Comparison of ENCODE assay signal across 1 cellular context in genomic region chr12:13085968-13086686, GRCh38.
TF ChIP-seq lines count a peak whose summit lies in the region.

No MANE protein-coding gene starts in this region.

TF ChIP-seq in endothelial cell of umbilical vein, 7 proteins besides CTCF, POLR2A, EP300 and RAD21:
- TF ChIP-seq FOS (IDR thresholded peaks at IDR 0.05; ENCODE audit: borderline replicate concordance, insufficient read depth, low read length), result no peak
- no peak for TF ChIP-seq JUN (IDR thresholded peaks at IDR 0.05; ENCODE audit: borderline replicate concordance, insufficient read depth, insufficient read length, low read depth)
- no peak for TF ChIP-seq POLR2AphosphoS5 (IDR thresholded peaks at IDR 0.05; ENCODE audit: insufficient read depth, low read depth, low read length)
- TF ChIP-seq MAX (IDR thresholded peaks at IDR 0.05; ENCODE audit: insufficient read depth, insufficient read length), result no peak
- no peak for TF ChIP-seq MYC (IDR thresholded peaks at IDR 0.05; ENCODE audit: low read depth, low read length)
- TF ChIP-seq EZH2 (IDR thresholded peaks at IDR 0.05; ENCODE audit: borderline replicate concordance, low read depth, low read length, severe bottlenecking), result no peak
- TF ChIP-seq GATA2 (IDR thresholded peaks at IDR 0.05; ENCODE audit: insufficient read depth, insufficient read length, low read depth, low read length), result no peak
TF ChIP-seq in endothelial cell of umbilical vein: peak in this region for 0.
